In genomic region chr7:139958599-139959380, GRCh38 we compare ENCODE assay signal across 25 cellular contexts.
"Had no signal": no experiment of that assay in that cellular context is flagged by ENCODE, and none has a peak within 500 bp of the region (broad histone marks: within the 10 kb centered on the region; RNA-seq: fewer than 3 reads in every experiment).

No MANE protein-coding gene starts in this region.

- H3K36me3 ChIP-seq: pancreas, right lobe of liver, thoracic aorta had no signal

- H3K4me3 ChIP-seq: lung, pancreas, right lobe of liver, smooth muscle cell, thoracic aorta, upper lobe of left lung had no signal

- FAIRE-seq: keratinocyte, pancreas had no signal

- H3K27ac Mint-ChIP-seq: activated B cell treated with CpG ODN at 0.5 μM for 24 hours; activated CD4-positive, alpha-beta memory T cell treated with anti-CD3 and anti-CD28 coated beads, Interleukin-2, amount 10 ng/mL, durations not matched to agents 7 days and 5 days; activated CD8-positive, alpha-beta memory T cell treated with anti-CD3 and anti-CD28 coated beads, Interleukin-2, amount 10 ng/mL, durations not matched to agents 7 days and 5 days; activated naive CD8-positive, alpha-beta T cell treated with anti-CD3 and anti-CD28 coated beads for 36 hours; activated T-helper 17 cell treated with anti-CD3 and anti-CD28 coated beads, Interleukin-2, amount 50 U/mL, for 72 hours; stimulated activated memory B cell treated with anti-CD40 and anti-IgM and Interleukin-4, amounts not matched to agents 10 μg/mL and 1 μg/mL and 100 μg/mL, for 72 hours had no signal

- H3K36me3 Mint-ChIP-seq: activated CD8-positive, alpha-beta memory T cell treated with anti-CD3 and anti-CD28 coated beads, Interleukin-2, amount 10 ng/mL, durations not matched to agents 7 days and 5 days; activated naive CD8-positive, alpha-beta T cell treated with anti-CD3 and anti-CD28 coated beads for 36 hours; brain had no signal

- H3K4me1 Mint-ChIP-seq: activated CD8-positive, alpha-beta memory T cell treated with anti-CD3 and anti-CD28 coated beads, Interleukin-2, amount 10 ng/mL, durations not matched to agents 7 days and 5 days; central memory CD8-positive, alpha-beta T cell had no signal

- H3K9me3 Mint-ChIP-seq: activated B cell treated with CpG ODN at 0.5 μM for 24 hours; activated CD4-positive, alpha-beta memory T cell treated with anti-CD3 and anti-CD28 coated beads, Interleukin-2, amount 10 ng/mL, durations not matched to agents 7 days and 5 days; activated naive CD8-positive, alpha-beta T cell treated with anti-CD3 and anti-CD28 coated beads for 36 hours; activated T-helper 17 cell treated with anti-CD3 and anti-CD28 coated beads, Interleukin-2, amount 50 U/mL, for 72 hours; central memory CD8-positive, alpha-beta T cell; stimulated activated memory B cell treated with anti-CD40 and anti-IgM and Interleukin-4, amounts not matched to agents 10 μg/mL and 1 μg/mL and 100 μg/mL, for 72 hours had no signal

- H3K4me1 ChIP-seq: pancreas, right lobe of liver, upper lobe of left lung had no signal

- H3K4me2 ChIP-seq: smooth muscle cell had no signal

- H3K27me3 ChIP-seq: pancreas, right lobe of liver, upper lobe of left lung had no signal

- DNase-seq: activated B cell treated with CpG ODN at 0.5 μM for 24 hours; activated CD4-positive, alpha-beta memory T cell treated with anti-CD3 and anti-CD28 coated beads, Interleukin-2, amount 10 ng/mL, durations not matched to agents 7 days and 5 days; activated CD4-positive, alpha-beta T cell treated with anti-CD3 and anti-CD28 coated beads for 48 hours; activated CD8-positive, alpha-beta memory T cell treated with anti-CD3 and anti-CD28 coated beads, Interleukin-2, amount 10 ng/mL, durations not matched to agents 7 days and 5 days; activated naive CD4-positive, alpha-beta T cell; activated naive CD8-positive, alpha-beta T cell treated with anti-CD3 and anti-CD28 coated beads for 36 hours; amygdala; cortex of kidney; effector CD4-positive, alpha-beta T cell; hippocampal formation; midbrain; pancreas; right lobe of liver; stimulated activated CD4-positive, alpha-beta T cell treated with anti-CD3 and anti-CD28 coated beads, Interleukin-4, amount 100 ng/mL, for 4 hours; T-helper 1 cell; T-helper 9 cell had no signal

- H3K27me3 Mint-ChIP-seq: activated CD4-positive, alpha-beta memory T cell treated with anti-CD3 and anti-CD28 coated beads, Interleukin-2, amount 10 ng/mL, durations not matched to agents 7 days and 5 days; activated naive CD8-positive, alpha-beta T cell treated with anti-CD3 and anti-CD28 coated beads for 36 hours; activated T-helper 17 cell treated with anti-CD3 and anti-CD28 coated beads, Interleukin-2, amount 50 U/mL, for 72 hours; brain; stimulated activated memory B cell treated with anti-CD40 and anti-IgM and Interleukin-4, amounts not matched to agents 10 μg/mL and 1 μg/mL and 100 μg/mL, for 72 hours had no signal

- H3K27ac ChIP-seq: pancreas, right lobe of liver, thoracic aorta, upper lobe of left lung had no signal

- H3K4me3 Mint-ChIP-seq: activated B cell treated with CpG ODN at 0.5 μM for 24 hours; activated CD4-positive, alpha-beta memory T cell treated with anti-CD3 and anti-CD28 coated beads, Interleukin-2, amount 10 ng/mL, durations not matched to agents 7 days and 5 days; activated CD8-positive, alpha-beta memory T cell treated with anti-CD3 and anti-CD28 coated beads, Interleukin-2, amount 10 ng/mL, durations not matched to agents 7 days and 5 days; activated naive CD8-positive, alpha-beta T cell treated with anti-CD3 and anti-CD28 coated beads for 36 hours; activated T-helper 17 cell treated with anti-CD3 and anti-CD28 coated beads, Interleukin-2, amount 50 U/mL, for 72 hours; brain; central memory CD8-positive, alpha-beta T cell; stimulated activated memory B cell treated with anti-CD40 and anti-IgM and Interleukin-4, amounts not matched to agents 10 μg/mL and 1 μg/mL and 100 μg/mL, for 72 hours had no signal

- H3K9me3 ChIP-seq: pancreas, right lobe of liver, thoracic aorta, upper lobe of left lung had no signal
